Comparison of ENCODE assay signal across 11 cellular contexts in the genomic region with DNA sequence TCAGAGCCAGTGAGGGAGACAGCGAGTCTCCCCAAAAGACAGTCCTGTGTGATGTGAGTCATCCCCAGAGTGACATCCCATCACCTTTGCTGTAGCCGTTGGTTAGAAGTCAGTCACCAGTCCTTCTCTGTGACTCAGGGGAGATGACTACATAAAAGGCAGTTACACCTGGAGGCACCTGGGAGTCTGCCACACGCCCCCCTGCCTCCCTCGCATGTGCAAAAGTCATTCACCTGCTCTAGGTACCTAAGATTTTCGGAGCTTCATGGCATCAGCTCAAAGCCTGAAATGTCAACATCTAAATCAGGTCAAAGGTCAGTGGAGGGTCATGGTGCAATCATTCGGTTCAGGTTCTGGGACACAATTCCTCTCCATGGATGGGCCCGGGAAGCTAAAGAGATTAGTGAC. TPM values are rescaled to one million over a fixed set of nuclear protein-coding genes. Genes with fewer than 3 reads are reported as not detected.
DNase-seq lines count a peak whose midpoint lies in the region; ATAC-seq and TF ChIP-seq lines count a peak whose summit lies in the region.
"Had no signal": no experiment of that assay in that cellular context is flagged by ENCODE, and none has a peak within 500 bp of the region (broad histone marks: within the 10 kb centered on the region; RNA-seq: fewer than 3 reads in every experiment).

No MANE protein-coding gene starts in this region.

- intact Hi-C loops in upper lobe of right lung (cut with DNase I), result no loop called here

- peaks cover 11% of the 10 kb centered on the region for H3K27me3 ChIP-seq in upper lobe of right lung

- no peaks in the 10 kb centered on the region for H3K9me3 ChIP-seq in upper lobe of right lung

- H3K36me3 Mint-ChIP-seq in activated T-cell treated with anti-CD3 and anti-CD28 coated beads, Interleukin-2, amount 50 U/mL, for 72 hours (ENCODE audit: insufficient read depth in 2 of 2), result peaks cover 0 to 2% of the 10 kb centered on the region in 2 donors

- H3K27me3 Mint-ChIP-seq in activated T-cell treated with anti-CD3 and anti-CD28 coated beads, Interleukin-2, amount 50 U/mL, for 72 hours (ENCODE audit: low read depth), result peaks cover 40% of the 10 kb centered on the region

- H3K4me3 Mint-ChIP-seq in activated T-cell treated with anti-CD3 and anti-CD28 coated beads, Interleukin-2, amount 50 U/mL, for 72 hours, result peak overlapping the region in 1 of 2 donors; percentile 72

- no peak overlapping the region for H3K4me3 ChIP-seq in upper lobe of right lung

- peaks cover 21% of the 10 kb centered on the region for H3K4me1 ChIP-seq in upper lobe of right lung

- no peak overlapping the region for H3K27ac Mint-ChIP-seq in activated T-cell treated with anti-CD3 and anti-CD28 coated beads, Interleukin-2, amount 50 U/mL, for 72 hours

- peak; percentile 80 to 81 for ATAC-seq in activated T-cell treated with anti-CD3 and anti-CD28 coated beads, Interleukin-2, amount 50 U/mL, for 72 hours (replicated peaks in 1 of 2)
- peak; percentile 86 for ATAC-seq in left lobe of liver
- ATAC-seq in upper lobe of right lung, result no peak
- ATAC-seq in HG03139 (IDR thresholded peaks at IDR 0.05; ENCODE audit: unreplicated experiment), result no peak

- peaks cover 23% of the 10 kb centered on the region for H3K4me1 Mint-ChIP-seq in activated T-cell treated with anti-CD3 and anti-CD28 coated beads, Interleukin-2, amount 50 U/mL, for 72 hours (ENCODE audit: low read depth)

- peak overlapping the region; percentile 79 for H3K27ac ChIP-seq in upper lobe of right lung
- H3K27ac ChIP-seq: epithelial cell of prostate had no signal

- no peak for TF ChIP-seq CTCF in upper lobe of right lung (IDR thresholded peaks at IDR 0.05)

- no peaks in the 10 kb centered on the region for H3K9me3 Mint-ChIP-seq in activated T-cell treated with anti-CD3 and anti-CD28 coated beads, Interleukin-2, amount 50 U/mL, for 72 hours

- peak; percentile 16 to 29 for DNase-seq in stimulated activated CD4-positive, alpha-beta T cell treated with anti-CD3 and anti-CD28 coated beads, Interleukin-15, amount 100 ng/mL, for 1 hour (ENCODE audit: low read depth in 1 of 2, low spot score in 1 of 2)
- DNase-seq in stimulated activated CD4-positive, alpha-beta T cell treated with anti-CD3 and anti-CD28 coated beads, Interleukin-12 subunit alpha, Interleukin-12 subunit beta, amount 100 ng/mL, for 4 hours, result no peak
- DNase-seq in activated T-cell treated with anti-CD3 and anti-CD28 coated beads, Interleukin-2, amount 50 U/mL, for 72 hours, result peak; percentile 18 to 35
- DNase-seq in left lobe of liver (ENCODE audit: low spot score) (peak; percentile 65), upper lobe of right lung (no peak), NCI-H1436 treated with DMSO at 0.1 percent for 48 hours (lab: John Stamatoyannopoulos, UW) (no peak), pons (ENCODE audit: low spot score) (no peak)
- DNase-seq: NCI-H2029 treated with DMSO at 0.1 percent for 48 hours, SW 1271 had no signal

- H3K36me3 ChIP-seq in upper lobe of right lung, result no peaks in the 10 kb centered on the region

RNA-seq across cellular contexts. Expression of a gene that starts 50.3 kb away (rescaled TPM):
- under 1 TPM in 1 of 2 donors, not detected in 1; 0.07 TPM for total RNA-seq in activated T-cell treated with anti-CD3 and anti-CD28 coated beads, Interleukin-2, amount 50 U/mL, for 72 hours
- total RNA-seq in left lobe of liver (2.0 TPM), upper lobe of right lung (not detected)

Comparison
In these comparisons a context has a peak if more than half of its experiments do, and no peak if none do; other contexts are left out.
1. DNase-seq: peak in stimulated activated CD4-positive, alpha-beta T cell treated with anti-CD3 and anti-CD28 coated beads, Interleukin-15, amount 100 ng/mL, for 1 hour (2 of 2), activated T-cell treated with anti-CD3 and anti-CD28 coated beads, Interleukin-2, amount 50 U/mL, for 72 hours (2 of 2) and left lobe of liver (single experiment); none in stimulated activated CD4-positive, alpha-beta T cell treated with anti-CD3 and anti-CD28 coated beads, Interleukin-12 subunit alpha, Interleukin-12 subunit beta, amount 100 ng/mL, for 4 hours (single experiment), upper lobe of right lung (single experiment), NCI-H1436 treated with DMSO at 0.1 percent for 48 hours (single experiment) and pons (single experiment).
2. ATAC-seq: peak in activated T-cell treated with anti-CD3 and anti-CD28 coated beads, Interleukin-2, amount 50 U/mL, for 72 hours (2 of 2) and left lobe of liver (single experiment); none in upper lobe of right lung (single experiment) and HG03139 (single experiment).